In the genomic region with DNA sequence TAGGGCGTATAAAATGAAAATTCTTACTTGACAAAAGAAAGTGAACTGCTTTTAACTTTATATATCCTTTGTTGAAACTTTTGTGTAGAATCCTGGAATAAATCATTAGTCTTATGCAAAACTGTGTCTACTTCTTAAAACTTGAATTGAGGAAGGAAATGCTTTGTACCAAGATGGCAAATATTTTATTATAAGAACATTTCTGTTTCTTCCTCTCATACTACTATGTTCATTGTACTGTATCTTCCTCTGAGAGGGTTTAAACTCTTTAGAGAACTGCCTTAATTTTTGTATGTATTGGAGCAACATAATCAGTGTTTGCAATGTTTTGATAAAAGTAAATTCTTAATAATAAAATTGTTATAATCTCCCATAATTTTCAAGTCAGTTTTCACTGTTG, we compare ENCODE assay signal across 15 cellular contexts. TPM values are rescaled to one million over a fixed set of nuclear protein-coding genes. Genes with fewer than 3 reads are reported as not detected.
DNase-seq lines count a peak whose midpoint lies in the region; ATAC-seq and TF ChIP-seq lines count a peak whose summit lies in the region.
"Had no signal": no experiment of that assay in that cellular context is flagged by ENCODE, and none has a peak within 500 bp of the region (broad histone marks: within the 10 kb centered on the region; RNA-seq: fewer than 3 reads in every experiment).

No MANE protein-coding gene starts in this region.

- no peak overlapping the region for H3K4me3 ChIP-seq in OCI-LY7 (ENCODE audit: low read depth, low read length, poor library complexity, severe bottlenecking)
- H3K4me3 ChIP-seq in subcutaneous abdominal adipose tissue (ENCODE audit: low read depth in 1 of 5, low read length in 5 of 5) = no peak overlapping the region
- H3K4me3 ChIP-seq: right lobe of liver, tibial nerve had no signal

- no peaks in the 10 kb centered on the region for H3K27me3 Mint-ChIP-seq in activated naive CD4-positive, alpha-beta T cell treated with anti-CD3 and anti-CD28 coated beads for 36 hours (ENCODE audit: low read depth)
- no peaks in the 10 kb centered on the region for H3K27me3 Mint-ChIP-seq in activated naive CD4-positive, alpha-beta T cell treated with anti-CD3 and anti-CD28 coated beads, Interleukin-2, amount 10 ng/mL, durations not matched to agents 7 days and 5 days
- no peaks in the 10 kb centered on the region for H3K27me3 Mint-ChIP-seq in H9 (ENCODE audit: low read depth)

- H3K4me1 Mint-ChIP-seq in activated naive CD4-positive, alpha-beta T cell treated with anti-CD3 and anti-CD28 coated beads for 36 hours (ENCODE audit: low read depth) = peaks cover 82% of the 10 kb centered on the region
- H3K4me1 Mint-ChIP-seq in activated naive CD4-positive, alpha-beta T cell treated with anti-CD3 and anti-CD28 coated beads, Interleukin-2, amount 10 ng/mL, durations not matched to agents 7 days and 5 days = peaks cover 60% of the 10 kb centered on the region
- H3K4me1 Mint-ChIP-seq in H9 = peaks cover 12 to 13% of the 10 kb centered on the region in 2 experiments

- H3K56ac ChIP-seq in H9 (ENCODE audit: insufficient read length, low read depth, low read length) = no peak overlapping the region

- H3K9ac ChIP-seq in subcutaneous abdominal adipose tissue (ENCODE audit: low read length in 5 of 5) = no peak overlapping the region
- H3K9ac ChIP-seq in H9 (ENCODE audit: extremely low read depth, insufficient read length, low read length) = no peak overlapping the region

- DNase-seq in activated naive CD4-positive, alpha-beta T cell treated with anti-CD3 and anti-CD28 coated beads for 36 hours = no peak
- DNase-seq in activated naive CD4-positive, alpha-beta T cell treated with anti-CD3 and anti-CD28 coated beads, Interleukin-2, amount 10 ng/mL, durations not matched to agents 7 days and 5 days = no peak
- DNase-seq in OCI-LY7 (ENCODE audit: low spot score) (no peak), epithelial cell of prostate (ENCODE audit: low read depth, low spot score) (no peak), H9 (no peak), erythroblast (lab: John Stamatoyannopoulos, UW) (no peak)
- DNase-seq: activated CD4-positive, alpha-beta T cell treated with anti-CD3 and anti-CD28 coated beads, Interleukin-2, amount 50 U/mL, for 4 hours; amniotic stem cell; Caco-2; hypothalamus; right lobe of liver had no signal

- no peak overlapping the region for H3T11ph ChIP-seq in H9 (ENCODE audit: low read length)

- H4K20me1 ChIP-seq in OCI-LY7 (ENCODE audit: insufficient read depth, low read length) (no peaks in the 10 kb centered on the region), H9 (ENCODE audit: control insufficient read depth, insufficient read depth, insufficient read length) (no peaks in the 10 kb centered on the region)

- H3K23ac ChIP-seq in H9 (ENCODE audit: insufficient read length, low read depth, low read length) = no peak overlapping the region

- no peak overlapping the region for H4K91ac ChIP-seq in H9 (ENCODE audit: insufficient read length, low read depth, low read length)

- no peak for ATAC-seq in HG02885 (IDR thresholded peaks at IDR 0.05; ENCODE audit: poor library complexity, unreplicated experiment)
- ATAC-seq: HCT116 had no signal

- H3K9me3 ChIP-seq in OCI-LY7 (ENCODE audit: low read length) = no peaks in the 10 kb centered on the region
- H3K9me3 ChIP-seq in subcutaneous abdominal adipose tissue (ENCODE audit: control insufficient read depth in 5 of 5, low read length in 5 of 5) = no peaks in the 10 kb centered on the region
- no peaks in the 10 kb centered on the region for H3K9me3 ChIP-seq in H9 (ENCODE audit: control insufficient read depth, low read depth, low read length)
- H3K9me3 ChIP-seq: Caco-2, right lobe of liver, tibial nerve had no signal

- peaks cover 13% of the 10 kb centered on the region for H3K36me3 Mint-ChIP-seq in activated naive CD4-positive, alpha-beta T cell treated with anti-CD3 and anti-CD28 coated beads for 36 hours (ENCODE audit: low read depth)
- H3K36me3 Mint-ChIP-seq in activated naive CD4-positive, alpha-beta T cell treated with anti-CD3 and anti-CD28 coated beads, Interleukin-2, amount 10 ng/mL, durations not matched to agents 7 days and 5 days = peaks cover 53% of the 10 kb centered on the region
- H3K36me3 Mint-ChIP-seq in H9 (ENCODE audit: insufficient read depth in 1 of 3, low read depth in 3 of 3) = peaks cover 0 to 7% (median 0%) of the 10 kb centered on the region in 3 experiments; a peak in 3 of 7 replicates

- H3K18ac ChIP-seq in H9 (ENCODE audit: insufficient read length, low read depth, low read length) = no peak overlapping the region

- H3K4me1 ChIP-seq in OCI-LY7 (ENCODE audit: insufficient read depth, low read length, poor library complexity, severe bottlenecking) = peaks cover 20% of the 10 kb centered on the region
- peaks cover 0 to 35% (median 26%) of the 10 kb centered on the region in 5 donors for H3K4me1 ChIP-seq in subcutaneous abdominal adipose tissue (ENCODE audit: control insufficient read depth in 5 of 5, insufficient read depth in 5 of 5, low read length in 5 of 5)
- H3K4me1 ChIP-seq in H9 (ENCODE audit: insufficient read depth, low read length) = no peaks in the 10 kb centered on the region

- H3K27ac ChIP-seq in OCI-LY7 (ENCODE audit: low read depth, low read length, poor library complexity, severe bottlenecking) (no peak overlapping the region), epithelial cell of prostate (peak overlapping the region; percentile 78), subcutaneous abdominal adipose tissue (ENCODE audit: low read depth, low read length) (peak overlapping the region; percentile 28), H9 (ENCODE audit: insufficient read length, low read depth, low read length) (no peak overlapping the region)
- H3K27ac ChIP-seq: right lobe of liver had no signal

- WGBS in H9 (ENCODE audit: extremely low coverage, insufficient read length, low lambda C conversion rate) = no CpG with 5 or more reads among the region's 1 CpG

- H2BK5ac ChIP-seq in H9 (ENCODE audit: insufficient read length, low read length) = no peak overlapping the region

- H4K5ac ChIP-seq in H9 (ENCODE audit: insufficient read length, low read depth, low read length) = no peak overlapping the region

- peaks cover 19% of the 10 kb centered on the region for H3K36me3 ChIP-seq in OCI-LY7 (ENCODE audit: insufficient read depth, low read length)
- peaks cover 0 to 4% (median 0%) of the 10 kb centered on the region in 5 donors for H3K36me3 ChIP-seq in subcutaneous abdominal adipose tissue (ENCODE audit: control insufficient read depth in 5 of 5, insufficient read depth in 5 of 5, low read length in 5 of 5)
- H3K36me3 ChIP-seq: right lobe of liver, tibial nerve had no signal

- H3K4me3 Mint-ChIP-seq in activated naive CD4-positive, alpha-beta T cell treated with anti-CD3 and anti-CD28 coated beads for 36 hours = no peak overlapping the region
- no peak overlapping the region for H3K4me3 Mint-ChIP-seq in activated naive CD4-positive, alpha-beta T cell treated with anti-CD3 and anti-CD28 coated beads, Interleukin-2, amount 10 ng/mL, durations not matched to agents 7 days and 5 days
- no peak overlapping the region for H3K4me3 Mint-ChIP-seq in H9

- no peaks in the 10 kb centered on the region for H3K9me2 ChIP-seq in OCI-LY7 (ENCODE audit: insufficient read depth, low read length)

- POLR2A ChIA-PET in OCI-LY7 (lab: Charles Lee) = no interaction called here

- peak overlapping the region; percentile 30 for H3K4me2 ChIP-seq in OCI-LY7 (ENCODE audit: low read length)
- no peak overlapping the region for H3K4me2 ChIP-seq in H9 (ENCODE audit: insufficient read depth, insufficient read length, low read length)

- intact Hi-C loops in activated naive CD4-positive, alpha-beta T cell treated with anti-CD3 and anti-CD28 coated beads for 36 hours (cut with micrococcal nuclease) = no loop called here
- intact Hi-C loops in OCI-LY7 (cut with micrococcal nuclease; ENCODE audit: unreplicated experiment) = no loop called here

- no peaks in the 10 kb centered on the region for H3K9me3 Mint-ChIP-seq in activated naive CD4-positive, alpha-beta T cell treated with anti-CD3 and anti-CD28 coated beads for 36 hours
- no peaks in the 10 kb centered on the region for H3K9me3 Mint-ChIP-seq in activated naive CD4-positive, alpha-beta T cell treated with anti-CD3 and anti-CD28 coated beads, Interleukin-2, amount 10 ng/mL, durations not matched to agents 7 days and 5 days
- H3K9me3 Mint-ChIP-seq in H9 = no peaks in the 10 kb centered on the region

- H2BK120ac ChIP-seq in H9 (ENCODE audit: low read depth, low read length, poor library complexity, severe bottlenecking) = no peak overlapping the region

- H2AFZ ChIP-seq in OCI-LY7 (ENCODE audit: low read length) (no peak overlapping the region), H9 (ENCODE audit: low read length) (no peak overlapping the region)

- H2BK15ac ChIP-seq in H9 (ENCODE audit: low read depth, low read length) = no peak overlapping the region

- H2AK5ac ChIP-seq in H9 (ENCODE audit: insufficient read length, low read length) = no peak overlapping the region

- no peak overlapping the region for H2BK12ac ChIP-seq in H9 (ENCODE audit: insufficient read length, low read depth, low read length)

- H2BK20ac ChIP-seq in H9 (ENCODE audit: low read depth, low read length, poor library complexity, severe bottlenecking) = no peak overlapping the region

- no peak overlapping the region for H3K4ac ChIP-seq in H9 (ENCODE audit: low read depth, low read length)

- H3K79me2 ChIP-seq in OCI-LY7 (ENCODE audit: insufficient read depth, low read depth, low read length) (no peaks in the 10 kb centered on the region), H9 (ENCODE audit: insufficient read depth, low read length) (no peaks in the 10 kb centered on the region)

- CTCF ChIA-PET in activated naive CD4-positive, alpha-beta T cell treated with anti-CD3 and anti-CD28 coated beads for 36 hours (lab: Charles Lee) = no interaction called here
- CTCF ChIA-PET in activated naive CD4-positive, alpha-beta T cell treated with anti-CD3 and anti-CD28 coated beads, Interleukin-2, amount 10 ng/mL, durations not matched to agents 7 days and 5 days (lab: Charles Lee) = no interaction called here
- CTCF ChIA-PET in OCI-LY7 (lab: Charles Lee; ENCODE audit: unreplicated experiment) = no interaction called here

- no peaks in the 10 kb centered on the region for H3K79me1 ChIP-seq in H9 (ENCODE audit: insufficient read depth, low read depth, low read length, poor library complexity, severe bottlenecking)

- BruUV-seq in OCI-LY7 (replicated peaks; lab: Mats Ljungman, UMichigan) = no TSS peak

- H3K14ac ChIP-seq in H9 (ENCODE audit: insufficient read depth, low read length) = no peak overlapping the region

- no peaks in the 10 kb centered on the region for H3K23me2 ChIP-seq in H9 (ENCODE audit: insufficient read length, low read depth, low read length, poor library complexity, severe bottlenecking)

- no peaks in the 10 kb centered on the region for H3K27me3 ChIP-seq in subcutaneous abdominal adipose tissue (ENCODE audit: control insufficient read depth in 5 of 5, insufficient read depth in 4 of 5, low read length in 5 of 5)
- no peaks in the 10 kb centered on the region for H3K27me3 ChIP-seq in H9 (ENCODE audit: insufficient read depth, low read length)
- H3K27me3 ChIP-seq: right lobe of liver, tibial nerve had no signal

- peak overlapping the region; percentile 31 for H3K27ac Mint-ChIP-seq in activated naive CD4-positive, alpha-beta T cell treated with anti-CD3 and anti-CD28 coated beads for 36 hours
- H3K27ac Mint-ChIP-seq in activated naive CD4-positive, alpha-beta T cell treated with anti-CD3 and anti-CD28 coated beads, Interleukin-2, amount 10 ng/mL, durations not matched to agents 7 days and 5 days = no peak overlapping the region
- no peak overlapping the region for H3K27ac Mint-ChIP-seq in H9

- no peak overlapping the region for H4K8ac ChIP-seq in H9 (replicated peaks; ENCODE audit: insufficient read length, low read depth, low read length)

- TF ChIP-seq CTCF in OCI-LY7 (conservative IDR thresholded peaks at IDR 0.05; ENCODE audit: low read length) (no peak), H9 (conservative IDR thresholded peaks at IDR 0.05) (no peak)

- no peak for TF ChIP-seq POLR2A in erythroblast (IDR thresholded peaks at IDR 0.05; ENCODE audit: low read length)

RNA-seq across cellular contexts. Expression of gene RASA2, which starts 42.0 kb away (rescaled TPM):
- 10 to 100 TPM; 24.0 to 27.5 TPM for total RNA-seq in activated naive CD4-positive, alpha-beta T cell treated with anti-CD3 and anti-CD28 coated beads for 36 hours
- 11.0 and 13.0 TPM in 2 replicates for total RNA-seq in OCI-LY7 (2014; rRNA removed; shearing (Covaris generic))
- total RNA-seq in OCI-LY7 (2022) = 21.7 and 27.8 TPM in 2 replicates
- total RNA-seq in H9 (2021) = 21.5 and 24.4 TPM in 2 replicates

Comparison
In these comparisons a context has a peak if more than half of its experiments do, and no peak if none do; other contexts are left out.
1. H3K27ac ChIP-seq: peak in epithelial cell of prostate (single experiment) and subcutaneous abdominal adipose tissue (single experiment); none in OCI-LY7 (single experiment) and H9 (single experiment).